In the genomic region with DNA sequence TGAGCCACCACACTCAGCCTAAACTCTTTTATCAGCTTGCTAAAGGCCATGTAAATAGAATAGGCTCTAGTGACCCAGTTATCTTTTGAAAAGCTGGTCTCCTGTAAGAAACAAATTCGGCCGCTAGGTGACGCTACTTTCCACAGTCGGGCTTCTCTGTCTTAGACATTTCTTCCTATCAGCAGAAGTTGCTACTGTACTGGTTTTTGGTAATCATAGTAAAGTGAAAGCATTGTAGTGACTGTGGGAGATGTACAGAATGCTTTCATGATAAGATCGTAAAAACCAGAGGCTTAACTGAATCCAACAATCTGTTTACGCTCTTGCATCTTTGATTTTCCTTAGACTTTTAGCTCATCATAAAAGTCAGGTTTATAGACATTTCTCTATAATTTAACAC, we compare ENCODE assay signal across 8 cellular contexts.
DNase-seq lines count a peak whose midpoint lies in the region; ATAC-seq and TF ChIP-seq lines count a peak whose summit lies in the region.

No MANE protein-coding gene starts in this region.

- peak; percentile 71 for TF ChIP-seq RAD21 in Ishikawa (IDR thresholded peaks at IDR 0.05; ENCODE audit: low read depth)

- intact Hi-C loops in left cardiac atrium (cut with DNase I) (no loop called here), posterior vena cava (cut with DNase I) (no loop called here)

- peak; percentile 43 for DNase-seq in GDM1 (lab: John Stamatoyannopoulos, UW)
- peak; percentile 79 for DNase-seq in SK-MEL-5 (ENCODE audit: low read depth, low spot score)
- peak; percentile 49 for DNase-seq in activated gamma-delta T cell treated with anti-CD3 and anti-CD28 coated beads, Interleukin-2, amount 50 U/mL, for 16 hours (ENCODE audit: low read depth)
- DNase-seq in left cardiac atrium = peak; percentile 31
- DNase-seq in smooth muscle cell of the brain vasculature (ENCODE audit: low read depth, low spot score) = peak; percentile 32
- DNase-seq in posterior vena cava (ENCODE audit: low spot score) = no peak

- no peak for TF ChIP-seq EP300 in Ishikawa (IDR thresholded peaks at IDR 0.05; ENCODE audit: borderline replicate concordance)

- in situ Hi-C loops in SK-MEL-5 (cut with HindIII; ENCODE audit: low pct_unique_long_range_greater_than_20kb, low sequenced_read_pairs) = no loop called here

- ATAC-seq in GM21529 (IDR thresholded peaks at IDR 0.05; ENCODE audit: unreplicated experiment) = peak; percentile 93
- ATAC-seq in left cardiac atrium = no peak

TF ChIP-seq in Ishikawa, 13 proteins besides CTCF, POLR2A, EP300 and RAD21:
- no peak for TF ChIP-seq CEBPB (IDR thresholded peaks at IDR 0.05)
- TF ChIP-seq, protein P1, sequence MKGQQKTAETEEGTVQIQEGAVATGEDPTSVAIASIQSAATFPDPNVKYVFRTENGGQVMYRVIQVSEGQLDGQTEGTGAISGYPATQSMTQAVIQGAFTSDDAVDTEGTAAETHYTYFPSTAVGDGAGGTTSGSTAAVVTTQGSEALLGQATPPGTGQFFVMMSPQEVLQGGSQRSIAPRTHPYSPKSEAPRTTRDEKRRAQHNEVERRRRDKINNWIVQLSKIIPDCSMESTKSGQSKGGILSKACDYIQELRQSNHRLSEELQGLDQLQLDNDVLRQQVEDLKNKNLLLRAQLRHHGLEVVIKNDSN (IDR thresholded peaks at IDR 0.05) = no peak
- TF ChIP-seq ZBTB7A (IDR thresholded peaks at IDR 0.05; ENCODE audit: low read depth) = no peak
- no peak for TF ChIP-seq YY1 (IDR thresholded peaks at IDR 0.05; ENCODE audit: low read depth)
- TF ChIP-seq FOXM1 (IDR thresholded peaks at IDR 0.05; ENCODE audit: borderline replicate concordance, low read depth) = no peak
- TF ChIP-seq, protein P2, sequence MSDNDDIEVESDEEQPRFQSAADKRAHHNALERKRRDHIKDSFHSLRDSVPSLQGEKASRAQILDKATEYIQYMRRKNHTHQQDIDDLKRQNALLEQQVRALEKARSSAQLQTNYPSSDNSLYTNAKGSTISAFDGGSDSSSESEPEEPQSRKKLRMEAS (IDR thresholded peaks at IDR 0.05) = no peak
- TF ChIP-seq, protein P3, sequence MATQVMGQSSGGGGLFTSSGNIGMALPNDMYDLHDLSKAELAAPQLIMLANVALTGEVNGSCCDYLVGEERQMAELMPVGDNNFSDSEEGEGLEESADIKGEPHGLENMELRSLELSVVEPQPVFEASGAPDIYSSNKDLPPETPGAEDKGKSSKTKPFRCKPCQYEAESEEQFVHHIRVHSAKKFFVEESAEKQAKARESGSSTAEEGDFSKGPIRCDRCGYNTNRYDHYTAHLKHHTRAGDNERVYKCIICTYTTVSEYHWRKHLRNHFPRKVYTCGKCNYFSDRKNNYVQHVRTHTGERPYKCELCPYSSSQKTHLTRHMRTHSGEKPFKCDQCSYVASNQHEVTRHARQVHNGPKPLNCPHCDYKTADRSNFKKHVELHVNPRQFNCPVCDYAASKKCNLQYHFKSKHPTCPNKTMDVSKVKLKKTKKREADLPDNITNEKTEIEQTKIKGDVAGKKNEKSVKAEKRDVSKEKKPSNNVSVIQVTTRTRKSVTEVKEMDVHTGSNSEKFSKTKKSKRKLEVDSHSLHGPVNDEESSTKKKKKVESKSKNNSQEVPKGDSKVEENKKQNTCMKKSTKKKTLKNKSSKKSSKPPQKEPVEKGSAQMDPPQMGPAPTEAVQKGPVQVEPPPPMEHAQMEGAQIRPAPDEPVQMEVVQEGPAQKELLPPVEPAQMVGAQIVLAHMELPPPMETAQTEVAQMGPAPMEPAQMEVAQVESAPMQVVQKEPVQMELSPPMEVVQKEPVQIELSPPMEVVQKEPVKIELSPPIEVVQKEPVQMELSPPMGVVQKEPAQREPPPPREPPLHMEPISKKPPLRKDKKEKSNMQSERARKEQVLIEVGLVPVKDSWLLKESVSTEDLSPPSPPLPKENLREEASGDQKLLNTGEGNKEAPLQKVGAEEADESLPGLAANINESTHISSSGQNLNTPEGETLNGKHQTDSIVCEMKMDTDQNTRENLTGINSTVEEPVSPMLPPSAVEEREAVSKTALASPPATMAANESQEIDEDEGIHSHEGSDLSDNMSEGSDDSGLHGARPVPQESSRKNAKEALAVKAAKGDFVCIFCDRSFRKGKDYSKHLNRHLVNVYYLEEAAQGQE (IDR thresholded peaks at IDR 0.05; ENCODE audit: low read depth) = no peak
- no peak for TF ChIP-seq TEAD4 (IDR thresholded peaks at IDR 0.05)
- no peak for TF ChIP-seq CREB1 (IDR thresholded peaks at IDR 0.05; ENCODE audit: low read depth)
- TF ChIP-seq TAF1 (IDR thresholded peaks at IDR 0.05; ENCODE audit: low read depth) = no peak
- no peak for TF ChIP-seq TCF12 (IDR thresholded peaks at IDR 0.05; ENCODE audit: low read depth)
- TF ChIP-seq EGR1 (IDR thresholded peaks at IDR 0.05) = no peak
- TF ChIP-seq NFIC (IDR thresholded peaks at IDR 0.05) = no peak
